In the genomic region with DNA sequence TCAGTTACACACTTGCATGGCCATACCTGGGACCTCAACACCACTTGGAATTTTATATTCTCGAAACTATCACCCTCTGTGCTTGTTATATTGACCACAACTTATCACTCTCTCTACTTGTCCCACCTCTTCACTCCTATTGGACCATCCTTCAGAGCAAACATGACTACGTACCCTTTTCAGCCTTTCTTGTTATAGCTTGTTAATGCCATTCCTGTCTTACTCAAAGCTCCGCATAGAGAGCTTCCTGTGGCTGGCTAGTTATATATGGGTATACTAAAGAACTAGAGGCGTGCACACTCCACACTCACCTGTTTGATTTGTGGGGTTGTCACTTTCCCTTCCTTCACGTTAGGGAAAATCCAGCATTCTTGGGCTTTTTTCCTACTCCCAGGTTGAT, we compare ENCODE assay signal across 18 cellular contexts. TPM values are rescaled to one million over a fixed set of nuclear protein-coding genes. Genes with fewer than 3 reads are reported as not detected.
DNase-seq lines count a peak whose midpoint lies in the region; ATAC-seq and TF ChIP-seq lines count a peak whose summit lies in the region.
"Had no signal": no experiment of that assay in that cellular context is flagged by ENCODE, and none has a peak within 500 bp of the region (broad histone marks: within the 10 kb centered on the region; RNA-seq: fewer than 3 reads in every experiment).

No MANE protein-coding gene starts in this region.

- H3K4me1 ChIP-seq in PC-3 (ENCODE audit: insufficient read depth, low read length) = peaks cover 13% of the 10 kb centered on the region; the same call in 1 of the 2 replicates
- H3K4me1 ChIP-seq in endodermal cell (ENCODE audit: control insufficient read depth, insufficient read depth, low read length) = peaks cover 14% of the 10 kb centered on the region
- H3K4me1 ChIP-seq in foreskin keratinocyte = no peaks in the 10 kb centered on the region
- H3K4me1 ChIP-seq in BE2C = no peaks in the 10 kb centered on the region
- H3K4me1 ChIP-seq: A549 had no signal

- DNase-seq in PC-3 = no peak
- no peak for DNase-seq in endodermal cell
- peak; percentile 40 to 62 for DNase-seq in foreskin keratinocyte
- no peak for DNase-seq in BE2C
- DNase-seq in NCI-H146 (lab: John Stamatoyannopoulos, UW) = no peak
- DNase-seq in DMS79 treated with DMSO at 0.1 percent for 48 hours (lab: John Stamatoyannopoulos, UW) = no peak
- DNase-seq: 8988T; ACHN; AML-193; C1 segment of cervical spinal cord; Calu3; CD4-positive, alpha-beta memory T cell; COR-L47; DND-41; GM23248; H9 had no signal

- H3K9me3 Mint-ChIP-seq in endodermal cell = peaks cover 11% of the 10 kb centered on the region
- H3K9me3 Mint-ChIP-seq: CD4-positive, alpha-beta memory T cell; H9 had no signal

- H3K9ac ChIP-seq in PC-3 (ENCODE audit: low read length) = no peak overlapping the region
- no peak overlapping the region for H3K9ac ChIP-seq in endodermal cell (ENCODE audit: extremely low read depth, low read length, poor library complexity, severe bottlenecking)
- H3K9ac ChIP-seq: GM23248 had no signal

- H3K4me1 Mint-ChIP-seq in endodermal cell = peaks cover 25% of the 10 kb centered on the region
- H3K4me1 Mint-ChIP-seq: CD4-positive, alpha-beta memory T cell; H9 had no signal

- H3K27me3 Mint-ChIP-seq in endodermal cell (ENCODE audit: insufficient read depth) = no peaks in the 10 kb centered on the region

- peaks cover 2% of the 10 kb centered on the region for H3K36me3 Mint-ChIP-seq in endodermal cell (ENCODE audit: low read depth)
- H3K36me3 Mint-ChIP-seq: CD4-positive, alpha-beta memory T cell had no signal

- CTCF ChIA-PET in PC-3 (lab: Charles Lee) = no interaction called here

- peak overlapping the region; percentile 60; the same call in 1 of the 2 replicates for H3K27ac ChIP-seq in PC-3 (ENCODE audit: low read length)
- H3K27ac ChIP-seq in endodermal cell (ENCODE audit: low read depth, low read length) = no peak overlapping the region
- no peak overlapping the region for H3K27ac ChIP-seq in foreskin keratinocyte
- H3K27ac ChIP-seq: A549, GM23248 had no signal

- no peak overlapping the region for H2AFZ ChIP-seq in PC-3 (ENCODE audit: low read length)
- H2AFZ ChIP-seq: GM23248 had no signal

- no peak overlapping the region for H3K4me3 ChIP-seq in PC-3 (ENCODE audit: low read length)
- peak overlapping the region; percentile 26 for H3K4me3 ChIP-seq in endodermal cell (ENCODE audit: low read length)
- no peak overlapping the region for H3K4me3 ChIP-seq in BE2C (ENCODE audit: low read depth, low read length)
- H3K4me3 ChIP-seq: A549, GM23248 had no signal

- H3K9me2 ChIP-seq in PC-3 (replicated peaks; ENCODE audit: low read length) = no peaks in the 10 kb centered on the region

- H3K27me3 ChIP-seq in PC-3 (ENCODE audit: low read length) (no peaks in the 10 kb centered on the region), endodermal cell (ENCODE audit: control insufficient read depth, insufficient read depth, low read length, poor library complexity, severe bottlenecking) (no peaks in the 10 kb centered on the region), foreskin keratinocyte (peaks cover 4% of the 10 kb centered on the region), BE2C (no peaks in the 10 kb centered on the region)

- 96 to 100% methylated on average over 2 to 5 of the region's 5 CpGs for WGBS in endodermal cell (ENCODE audit: insufficient coverage in 1 of 2, insufficient read length in 1 of 2), 2 experiments

- H3K36me3 ChIP-seq in PC-3 (ENCODE audit: low read depth, low read length) (no peaks in the 10 kb centered on the region), endodermal cell (ENCODE audit: control insufficient read depth, insufficient read depth, low read length) (no peaks in the 10 kb centered on the region), BE2C (no peaks in the 10 kb centered on the region)

- no peak overlapping the region for H3K4me3 Mint-ChIP-seq in endodermal cell
- H3K4me3 Mint-ChIP-seq: CD4-positive, alpha-beta memory T cell; H9 had no signal

- intact Hi-C loops in PC-3 (cut with micrococcal nuclease) = no loop called here

- no peak overlapping the region for H3K27ac Mint-ChIP-seq in endodermal cell
- H3K27ac Mint-ChIP-seq: CD4-positive, alpha-beta memory T cell; H9 had no signal

- TF ChIP-seq CTCF in PC-3 (conservative IDR thresholded peaks at IDR 0.05; ENCODE audit: low read depth, low read length) (no peak), endodermal cell (conservative IDR thresholded peaks at IDR 0.05) (no peak), foreskin keratinocyte (conservative IDR thresholded peaks at IDR 0.05) (no peak), BE2C (IDR thresholded peaks at IDR 0.05; ENCODE audit: low read depth, low read length) (no peak)

- no peaks in the 10 kb centered on the region for H4K20me1 ChIP-seq in PC-3 (ENCODE audit: low read length)

- ATAC-seq in PC-3 (no peak), foreskin keratinocyte (peak; percentile 67)
- ATAC-seq: A549, HCT116 had no signal

- H3K79me2 ChIP-seq in PC-3 (ENCODE audit: low read length) = no peaks in the 10 kb centered on the region

- POLR2A ChIA-PET in PC-3 (lab: Charles Lee; ENCODE audit: unreplicated experiment) = no interaction called here

- no TSS peak for BruUV-seq in PC-3 (replicated peaks; lab: Mats Ljungman, UMichigan)

- no peak overlapping the region for H3K4me2 ChIP-seq in PC-3 (ENCODE audit: low read length)
- H3K4me2 ChIP-seq: A549 had no signal

- H3K9me3 ChIP-seq in PC-3 (ENCODE audit: low read length) = no peaks in the 10 kb centered on the region
- H3K9me3 ChIP-seq in endodermal cell (ENCODE audit: control insufficient read depth, low read length) = peaks cover 8% of the 10 kb centered on the region
- H3K9me3 ChIP-seq in BE2C = no peaks in the 10 kb centered on the region
- H3K9me3 ChIP-seq: A549 had no signal

- no peaks in the 10 kb centered on the region for H3F3A ChIP-seq in PC-3 (ENCODE audit: low read length, unreplicated experiment)

RNA-seq across cellular contexts. Expression of a gene that starts 26.3 kb away (rescaled TPM):
- total RNA-seq in PC-3 (2014; rRNA removed) = 17.6 and 35.0 TPM in 2 replicates
- total RNA-seq in endodermal cell = 10 to 100 TPM; 63.1 to 65.8 TPM
- 32.6 TPM for polyA plus RNA-seq in endodermal cell (2013, experiment 1 of 2)
- 37.5 TPM for polyA plus RNA-seq in endodermal cell (2013, experiment 2 of 2)
- total RNA-seq in foreskin keratinocyte = 25.3 and 28.5 TPM in 2 replicates
- polyA plus RNA-seq in foreskin keratinocyte = 2.7 and 3.2 TPM in 2 replicates
- 14.1 TPM for polyA plus RNA-seq in BE2C (2012; ENCODE audit: insufficient read depth, insufficient read length, low read depth)

Comparison
In these comparisons a context has a peak if more than half of its experiments do, and no peak if none do; other contexts are left out.
1. DNase-seq: peak in foreskin keratinocyte (2 of 2); none in PC-3 (single experiment), endodermal cell (single experiment), BE2C (single experiment), NCI-H146 (single experiment) and DMS79 treated with DMSO at 0.1 percent for 48 hours (single experiment).